In the genomic region with DNA sequence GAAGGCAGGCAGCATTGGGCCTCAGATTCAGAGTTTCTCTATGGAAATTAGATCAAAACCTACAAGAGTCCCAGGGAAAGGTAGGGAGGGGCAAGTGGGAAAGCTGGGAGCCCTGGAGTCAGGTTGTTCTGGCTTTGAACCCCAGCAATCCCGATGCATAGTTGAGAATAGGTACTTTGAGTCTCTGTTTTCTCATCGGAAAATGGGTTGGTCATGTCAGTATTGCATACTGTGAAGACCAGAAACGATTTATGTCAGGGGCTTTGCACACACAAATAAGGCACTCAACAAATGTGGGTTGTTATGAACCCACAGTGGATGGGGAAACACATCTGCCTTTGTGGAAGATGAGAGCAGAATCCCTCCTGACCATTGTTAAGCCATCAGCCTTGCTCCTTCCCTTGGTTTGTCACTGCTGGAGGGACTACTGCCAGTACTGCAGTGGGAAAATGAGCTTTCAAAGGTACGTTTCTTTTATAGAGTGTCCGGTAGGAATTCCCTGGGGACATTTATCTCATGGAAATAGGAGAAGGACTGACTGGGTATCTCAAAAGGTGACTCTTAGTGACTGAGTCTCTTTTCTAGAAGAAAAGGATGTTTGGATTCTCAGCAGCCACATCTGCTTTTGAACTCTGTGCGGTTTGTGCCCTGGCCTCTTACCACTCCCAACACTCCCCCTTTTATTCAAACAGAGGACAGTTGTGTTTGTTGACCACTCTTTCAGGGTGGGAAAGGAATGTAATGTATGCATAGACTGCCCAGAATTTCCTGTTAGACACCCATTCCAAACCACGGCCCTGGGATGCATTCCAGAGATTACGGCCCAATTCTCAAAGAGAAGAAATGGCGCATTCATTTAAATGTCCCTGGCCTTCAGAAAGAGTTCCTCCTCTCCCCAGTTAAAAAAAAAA, we compare ENCODE assay signal across 1 cellular context.
TF ChIP-seq lines count a peak whose summit lies in the region.

No MANE protein-coding gene starts in this region.

TF ChIP-seq in HepG2, 621 proteins besides CTCF, POLR2A, EP300 and RAD21 (continued from another document and continues in another):
- TF ChIP-seq, protein P1, sequence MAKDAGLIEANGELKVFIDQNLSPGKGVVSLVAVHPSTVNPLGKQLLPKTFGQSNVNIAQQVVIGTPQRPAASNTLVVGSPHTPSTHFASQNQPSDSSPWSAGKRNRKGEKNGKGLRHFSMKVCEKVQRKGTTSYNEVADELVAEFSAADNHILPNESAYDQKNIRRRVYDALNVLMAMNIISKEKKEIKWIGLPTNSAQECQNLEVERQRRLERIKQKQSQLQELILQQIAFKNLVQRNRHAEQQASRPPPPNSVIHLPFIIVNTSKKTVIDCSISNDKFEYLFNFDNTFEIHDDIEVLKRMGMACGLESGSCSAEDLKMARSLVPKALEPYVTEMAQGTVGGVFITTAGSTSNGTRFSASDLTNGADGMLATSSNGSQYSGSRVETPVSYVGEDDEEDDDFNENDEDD (CRISPR knock-in tag; IDR thresholded peaks at IDR 0.05; ENCODE audit: borderline replicate concordance): no peak
- TF ChIP-seq ZNF496 (CRISPR knock-in tag; IDR thresholded peaks at IDR 0.05; ENCODE audit: insufficient replicate concordance) (no peak), ZNF747 (CRISPR knock-in tag; IDR thresholded peaks at IDR 0.05; ENCODE audit: borderline replicate concordance) (peak; percentile 58; the same call in 1 of the 2 replicates), NR1H2 (CRISPR knock-in tag; IDR thresholded peaks at IDR 0.05; ENCODE audit: borderline replicate concordance, low read depth) (no peak), MBD4 (IDR thresholded peaks at IDR 0.05; ENCODE audit: borderline replicate concordance, low read length) (peak; percentile 42; the same call in 1 of the 2 replicates), KLF11 (CRISPR knock-in tag; IDR thresholded peaks at IDR 0.05) (no peak), ZNF253 (CRISPR knock-in tag; IDR thresholded peaks at IDR 0.05; ENCODE audit: borderline replicate concordance) (no peak), ZSCAN12 (CRISPR knock-in tag; IDR thresholded peaks at IDR 0.05) (no peak), THAP11 (CRISPR knock-in tag; IDR thresholded peaks at IDR 0.05) (peak; percentile 27; the same call in 1 of the 2 replicates), ZNF12 (CRISPR knock-in tag; IDR thresholded peaks at IDR 0.05) (no peak), GATAD1 (CRISPR knock-in tag; IDR thresholded peaks at IDR 0.05) (no peak; the same call in 1 of the 2 replicates), EHMT2 (IDR thresholded peaks at IDR 0.05; ENCODE audit: borderline replicate concordance, low read depth, low read length) (no peak; the same call in 1 of the 2 replicates), ZNF329 (CRISPR knock-in tag; IDR thresholded peaks at IDR 0.05; ENCODE audit: low read depth) (no peak), ZKSCAN8 (CRISPR knock-in tag; IDR thresholded peaks at IDR 0.05; ENCODE audit: borderline replicate concordance) (0 out of 2 replicates have a peak, but pooled peaks have one; percentile 58), JUNB (CRISPR knock-in tag; IDR thresholded peaks at IDR 0.05; ENCODE audit: borderline replicate concordance) (no peak), ZNF24 (IDR thresholded peaks at IDR 0.05) (no peak), ZC3H4 (CRISPR knock-in tag; IDR thresholded peaks at IDR 0.05; ENCODE audit: borderline replicate concordance) (peak; percentile 84; the same call in 1 of the 2 replicates), U2AF1 (optimal IDR thresholded peaks at IDR 0.05; ENCODE audit: low read depth, low read length) (no peak), DPF2 (CRISPR knock-in tag; IDR thresholded peaks at IDR 0.05; ENCODE audit: borderline replicate concordance, low read depth) (peak; percentile 57; the same call in 1 of the 2 replicates), TEAD3 (CRISPR knock-in tag; optimal IDR thresholded peaks at IDR 0.05; ENCODE audit: borderline replicate concordance) (peak; percentile 99), HOXA7 (CRISPR knock-in tag; IDR thresholded peaks at IDR 0.05) (no peak), ISL2 (CRISPR knock-in tag; IDR thresholded peaks at IDR 0.05) (peak; percentile 84), ZKSCAN1 (IDR thresholded peaks at IDR 0.05; ENCODE audit: low read length) (0 out of 2 replicates have a peak, but pooled peaks have one; percentile 5), KLF6 (CRISPR knock-in tag; IDR thresholded peaks at IDR 0.05) (no peak), FOXP1 (IDR thresholded peaks at IDR 0.05) (0 out of 2 replicates have a peak, but pooled peaks have one; percentile 14), FOXP1 (CRISPR knock-in tag; IDR thresholded peaks at IDR 0.05) (peak; percentile 91), RBFOX2 (IDR thresholded peaks at IDR 0.05; ENCODE audit: low read depth, low read length) (no peak), ZNF652 (CRISPR knock-in tag; IDR thresholded peaks at IDR 0.05; ENCODE audit: borderline replicate concordance, low read depth) (peak; percentile 87), RORA (CRISPR knock-in tag; IDR thresholded peaks at IDR 0.05) (no peak), RBAK (CRISPR knock-in tag; IDR thresholded peaks at IDR 0.05) (no peak), DNMT1 (CRISPR knock-in tag; IDR thresholded peaks at IDR 0.05) (no peak), TOPORS (CRISPR knock-in tag; IDR thresholded peaks at IDR 0.05) (no peak)
- TF ChIP-seq, protein P2, sequence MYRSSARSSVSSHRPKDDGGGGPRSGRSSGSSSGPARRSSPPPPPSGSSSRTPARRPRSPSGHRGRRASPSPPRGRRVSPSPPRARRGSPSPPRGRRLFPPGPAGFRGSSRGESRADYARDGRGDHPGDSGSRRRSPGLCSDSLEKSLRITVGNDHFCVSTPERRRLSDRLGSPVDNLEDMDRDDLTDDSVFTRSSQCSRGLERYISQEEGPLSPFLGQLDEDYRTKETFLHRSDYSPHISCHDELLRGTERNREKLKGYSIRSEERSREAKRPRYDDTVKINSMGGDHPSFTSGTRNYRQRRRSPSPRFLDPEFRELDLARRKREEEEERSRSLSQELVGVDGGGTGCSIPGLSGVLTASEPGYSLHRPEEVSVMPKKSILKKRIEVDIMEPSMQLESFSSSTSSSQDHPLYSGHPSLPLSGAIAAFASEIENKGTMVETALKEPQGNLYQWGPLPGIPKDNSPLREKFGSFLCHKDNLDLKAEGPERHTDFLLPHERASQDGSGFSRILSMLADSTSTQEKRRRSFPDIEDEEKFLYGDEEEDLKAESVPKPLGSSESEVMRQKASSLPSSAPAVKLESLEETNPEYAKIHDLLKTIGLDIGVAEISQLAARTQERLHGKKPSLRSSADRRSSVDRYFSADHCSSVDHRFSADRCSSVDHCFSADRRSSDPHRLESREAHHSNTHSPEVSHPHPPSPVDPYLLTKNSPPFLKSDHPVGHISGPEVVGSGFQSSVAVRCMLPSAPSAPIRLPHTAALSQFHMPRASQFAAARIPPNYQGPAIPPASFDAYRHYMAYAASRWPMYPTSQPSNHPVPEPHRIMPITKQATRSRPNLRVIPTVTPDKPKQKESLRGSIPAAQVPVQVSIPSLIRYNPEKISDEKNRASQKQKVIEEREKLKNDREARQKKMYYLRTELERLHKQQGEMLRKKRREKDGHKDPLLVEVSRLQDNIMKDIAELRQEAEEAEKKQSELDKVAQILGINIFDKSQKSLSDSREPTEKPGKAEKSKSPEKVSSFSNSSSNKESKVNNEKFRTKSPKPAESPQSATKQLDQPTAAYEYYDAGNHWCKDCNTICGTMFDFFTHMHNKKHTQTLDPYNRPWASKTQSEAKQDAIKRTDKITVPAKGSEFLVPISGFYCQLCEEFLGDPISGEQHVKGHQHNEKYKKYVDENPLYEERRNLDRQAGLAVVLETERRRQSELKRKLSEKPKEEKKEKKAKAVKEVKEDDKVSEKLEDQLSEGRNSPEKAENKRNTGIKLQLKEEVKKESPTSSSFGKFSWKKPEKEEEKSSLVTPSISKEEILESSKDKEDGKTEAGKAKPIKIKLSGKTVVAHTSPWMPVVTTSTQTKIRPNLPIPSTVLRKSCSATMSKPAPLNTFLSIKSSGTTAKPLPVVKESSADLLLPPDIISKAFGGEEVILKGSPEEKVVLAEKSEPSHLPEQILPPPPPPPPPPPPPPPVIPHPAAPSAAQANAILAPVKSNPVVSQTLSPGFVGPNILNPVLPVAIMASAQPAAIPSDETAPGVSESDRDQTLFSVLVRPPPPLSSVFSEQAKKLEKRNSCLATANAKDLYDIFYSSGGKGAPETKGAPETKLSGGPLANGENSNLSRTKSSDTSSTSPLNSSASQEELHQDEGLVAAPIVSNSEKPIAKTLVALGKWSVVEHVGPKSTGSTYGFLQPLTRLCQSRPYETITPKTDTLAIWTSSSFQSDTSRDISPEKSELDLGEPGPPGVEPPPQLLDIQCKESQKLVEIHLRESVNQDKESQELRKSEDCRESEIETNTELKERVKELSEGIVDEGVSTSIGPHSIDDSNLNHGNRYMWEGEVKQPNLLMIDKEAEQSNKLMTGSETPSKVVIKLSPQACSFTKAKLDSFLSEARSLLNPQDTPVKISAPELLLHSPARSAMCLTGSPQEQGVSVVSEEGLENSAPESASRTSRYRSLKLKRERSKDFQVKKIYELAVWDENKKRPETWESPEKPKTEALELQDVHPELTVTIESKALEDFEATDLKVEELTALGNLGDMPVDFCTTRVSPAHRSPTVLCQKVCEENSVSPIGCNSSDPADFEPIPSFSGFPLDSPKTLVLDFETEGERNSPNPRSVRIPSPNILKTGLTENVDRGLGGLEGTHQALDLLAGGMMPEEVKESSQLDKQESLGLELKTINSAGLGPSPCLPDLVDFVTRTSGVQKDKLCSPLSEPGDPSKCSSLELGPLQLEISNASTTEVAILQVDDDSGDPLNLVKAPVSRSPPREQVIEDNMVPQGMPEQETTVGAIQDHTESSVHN (CRISPR knock-in tag; IDR thresholded peaks at IDR 0.05): no peak
- TF ChIP-seq, protein P3, sequence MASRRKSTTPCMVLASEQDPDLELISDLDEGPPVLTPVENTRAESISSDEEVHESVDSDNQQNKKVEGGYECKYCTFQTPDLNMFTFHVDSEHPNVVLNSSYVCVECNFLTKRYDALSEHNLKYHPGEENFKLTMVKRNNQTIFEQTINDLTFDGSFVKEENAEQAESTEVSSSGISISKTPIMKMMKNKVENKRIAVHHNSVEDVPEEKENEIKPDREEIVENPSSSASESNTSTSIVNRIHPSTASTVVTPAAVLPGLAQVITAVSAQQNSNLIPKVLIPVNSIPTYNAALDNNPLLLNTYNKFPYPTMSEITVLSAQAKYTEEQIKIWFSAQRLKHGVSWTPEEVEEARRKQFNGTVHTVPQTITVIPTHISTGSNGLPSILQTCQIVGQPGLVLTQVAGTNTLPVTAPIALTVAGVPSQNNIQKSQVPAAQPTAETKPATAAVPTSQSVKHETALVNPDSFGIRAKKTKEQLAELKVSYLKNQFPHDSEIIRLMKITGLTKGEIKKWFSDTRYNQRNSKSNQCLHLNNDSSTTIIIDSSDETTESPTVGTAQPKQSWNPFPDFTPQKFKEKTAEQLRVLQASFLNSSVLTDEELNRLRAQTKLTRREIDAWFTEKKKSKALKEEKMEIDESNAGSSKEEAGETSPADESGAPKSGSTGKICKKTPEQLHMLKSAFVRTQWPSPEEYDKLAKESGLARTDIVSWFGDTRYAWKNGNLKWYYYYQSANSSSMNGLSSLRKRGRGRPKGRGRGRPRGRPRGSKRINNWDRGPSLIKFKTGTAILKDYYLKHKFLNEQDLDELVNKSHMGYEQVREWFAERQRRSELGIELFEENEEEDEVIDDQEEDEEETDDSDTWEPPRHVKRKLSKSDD (CRISPR knock-in tag; IDR thresholded peaks at IDR 0.05; ENCODE audit: low read depth): no peak
- TF ChIP-seq, protein P4, sequence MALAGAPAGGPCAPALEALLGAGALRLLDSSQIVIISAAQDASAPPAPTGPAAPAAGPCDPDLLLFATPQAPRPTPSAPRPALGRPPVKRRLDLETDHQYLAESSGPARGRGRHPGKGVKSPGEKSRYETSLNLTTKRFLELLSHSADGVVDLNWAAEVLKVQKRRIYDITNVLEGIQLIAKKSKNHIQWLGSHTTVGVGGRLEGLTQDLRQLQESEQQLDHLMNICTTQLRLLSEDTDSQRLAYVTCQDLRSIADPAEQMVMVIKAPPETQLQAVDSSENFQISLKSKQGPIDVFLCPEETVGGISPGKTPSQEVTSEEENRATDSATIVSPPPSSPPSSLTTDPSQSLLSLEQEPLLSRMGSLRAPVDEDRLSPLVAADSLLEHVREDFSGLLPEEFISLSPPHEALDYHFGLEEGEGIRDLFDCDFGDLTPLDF (CRISPR knock-in tag; IDR thresholded peaks at IDR 0.05): no peak
- TF ChIP-seq, protein P5, sequence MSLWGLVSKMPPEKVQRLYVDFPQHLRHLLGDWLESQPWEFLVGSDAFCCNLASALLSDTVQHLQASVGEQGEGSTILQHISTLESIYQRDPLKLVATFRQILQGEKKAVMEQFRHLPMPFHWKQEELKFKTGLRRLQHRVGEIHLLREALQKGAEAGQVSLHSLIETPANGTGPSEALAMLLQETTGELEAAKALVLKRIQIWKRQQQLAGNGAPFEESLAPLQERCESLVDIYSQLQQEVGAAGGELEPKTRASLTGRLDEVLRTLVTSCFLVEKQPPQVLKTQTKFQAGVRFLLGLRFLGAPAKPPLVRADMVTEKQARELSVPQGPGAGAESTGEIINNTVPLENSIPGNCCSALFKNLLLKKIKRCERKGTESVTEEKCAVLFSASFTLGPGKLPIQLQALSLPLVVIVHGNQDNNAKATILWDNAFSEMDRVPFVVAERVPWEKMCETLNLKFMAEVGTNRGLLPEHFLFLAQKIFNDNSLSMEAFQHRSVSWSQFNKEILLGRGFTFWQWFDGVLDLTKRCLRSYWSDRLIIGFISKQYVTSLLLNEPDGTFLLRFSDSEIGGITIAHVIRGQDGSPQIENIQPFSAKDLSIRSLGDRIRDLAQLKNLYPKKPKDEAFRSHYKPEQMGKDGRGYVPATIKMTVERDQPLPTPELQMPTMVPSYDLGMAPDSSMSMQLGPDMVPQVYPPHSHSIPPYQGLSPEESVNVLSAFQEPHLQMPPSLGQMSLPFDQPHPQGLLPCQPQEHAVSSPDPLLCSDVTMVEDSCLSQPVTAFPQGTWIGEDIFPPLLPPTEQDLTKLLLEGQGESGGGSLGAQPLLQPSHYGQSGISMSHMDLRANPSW (CRISPR knock-in tag; IDR thresholded peaks at IDR 0.05; ENCODE audit: borderline replicate concordance): no peak
- TF ChIP-seq, protein P6, sequence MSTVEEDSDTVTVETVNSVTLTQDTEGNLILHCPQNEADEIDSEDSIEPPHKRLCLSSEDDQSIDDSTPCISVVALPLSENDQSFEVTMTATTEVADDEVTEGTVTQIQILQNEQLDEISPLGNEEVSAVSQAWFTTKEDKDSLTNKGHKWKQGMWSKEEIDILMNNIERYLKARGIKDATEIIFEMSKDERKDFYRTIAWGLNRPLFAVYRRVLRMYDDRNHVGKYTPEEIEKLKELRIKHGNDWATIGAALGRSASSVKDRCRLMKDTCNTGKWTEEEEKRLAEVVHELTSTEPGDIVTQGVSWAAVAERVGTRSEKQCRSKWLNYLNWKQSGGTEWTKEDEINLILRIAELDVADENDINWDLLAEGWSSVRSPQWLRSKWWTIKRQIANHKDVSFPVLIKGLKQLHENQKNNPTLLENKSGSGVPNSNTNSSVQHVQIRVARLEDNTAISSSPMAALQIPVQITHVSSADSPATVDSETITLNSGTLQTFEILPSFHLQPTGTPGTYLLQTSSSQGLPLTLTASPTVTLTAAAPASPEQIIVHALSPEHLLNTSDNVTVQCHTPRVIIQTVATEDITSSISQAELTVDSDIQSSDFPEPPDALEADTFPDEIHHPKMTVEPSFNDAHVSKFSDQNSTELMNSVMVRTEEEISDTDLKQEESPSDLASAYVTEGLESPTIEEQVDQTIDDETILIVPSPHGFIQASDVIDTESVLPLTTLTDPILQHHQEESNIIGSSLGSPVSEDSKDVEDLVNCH (CRISPR knock-in tag; IDR thresholded peaks at IDR 0.05): no peak
